Comparison of ENCODE assay signal across 10 cellular contexts in genomic region chr7:50251765-50252164, GRCh38. TPM values are rescaled to one million over a fixed set of nuclear protein-coding genes. Genes with fewer than 3 reads are reported as not detected.
"Had no signal": no experiment of that assay in that cellular context is flagged by ENCODE, and none has a peak within 500 bp of the region (broad histone marks: within the 10 kb centered on the region; RNA-seq: fewer than 3 reads in every experiment).

No MANE protein-coding gene starts in this region.

- H3K4me3 ChIP-seq: GM23248 had no signal

- H2AFZ ChIP-seq: GM23248 had no signal

- H3K4me3 Mint-ChIP-seq: H9, IgD-negative memory B cell had no signal

- H3K4me1 Mint-ChIP-seq: H9 had no signal

- H3K27ac ChIP-seq: GM23248, HL-60 had no signal

- ATAC-seq: HepG2 had no signal

- H3K27ac Mint-ChIP-seq: H9, IgD-negative memory B cell had no signal

- DNase-seq: GM23248, GOT3, H9, HCEC 1CT, KG1 had no signal

- H3K27me3 Mint-ChIP-seq: IgD-negative memory B cell had no signal

- FAIRE-seq: H54, HepG2 had no signal

- H3K9ac ChIP-seq: GM23248 had no signal

RNA-seq across cellular contexts. Expression of gene IKZF1, which starts 52.8 kb away (rescaled TPM):
- total RNA-seq: GM23248, HepG2, HT1080 had no signal
- polyA plus RNA-seq: GM23248, HepG2 had no signal
